Comparison of ENCODE assay signal across 19 cellular contexts in genomic region chr21:28485301-28486022, GRCh38.
A peak's percentile ranks its signal among the peaks of the same experiment; 100 is the strongest.
DNase-seq lines count a peak whose midpoint lies in the region; ATAC-seq, FAIRE-seq and TF ChIP-seq lines count a peak whose summit lies in the region.
"Had no signal": no experiment of that assay in that cellular context is flagged by ENCODE, and none has a peak within 500 bp of the region (broad histone marks: within the 10 kb centered on the region; RNA-seq: fewer than 3 reads in every experiment).

No MANE protein-coding gene starts in this region.

- POLR2A ChIA-PET in activated CD8-positive, alpha-beta T cell treated with anti-CD3 and anti-CD28 coated beads, Interleukin-2, amount 10 ng/mL, durations not matched to agents 7 days and 5 days (lab: Charles Lee): no interaction called here

- H3K27me3 Mint-ChIP-seq in astrocyte (ENCODE audit: low read depth, unreplicated experiment): no peaks in the 10 kb centered on the region
- no peaks in the 10 kb centered on the region for H3K27me3 Mint-ChIP-seq in activated CD8-positive, alpha-beta T cell treated with anti-CD3 and anti-CD28 coated beads, Interleukin-2, amount 10 ng/mL, durations not matched to agents 7 days and 5 days (ENCODE audit: low read depth)

- DNase-seq in HCEC 1CT (peak; percentile 89), astrocyte (ENCODE audit: low read depth) (peak; percentile 81), fibroblast of the aortic adventitia (ENCODE audit: low read depth) (peak; percentile 96), urothelium cell line (ENCODE audit: low spot score) (no peak)
- no peak for DNase-seq in effector CD8-positive, alpha-beta T cell (lab: John Stamatoyannopoulos, UW)
- DNase-seq in activated CD8-positive, alpha-beta T cell treated with anti-CD3 and anti-CD28 coated beads, Interleukin-2, amount 10 ng/mL, durations not matched to agents 7 days and 5 days: no peak
- DNase-seq: activated CD4-positive, alpha-beta memory T cell treated with anti-CD3 and anti-CD28 coated beads for 36 hours; DMS79 treated with DMSO at 0.1 percent for 48 hours; immature natural killer cell; lower lobe of right lung; naive thymus-derived CD8-positive, alpha-beta T cell; NCI-H187; NCI-H510A treated with DMSO at 0.1 percent for 48 hours; SHP77 had no signal

- H3K9ac ChIP-seq in astrocyte (ENCODE audit: low read length): no peak overlapping the region

- no peaks in the 10 kb centered on the region for H3K9me3 Mint-ChIP-seq in astrocyte (ENCODE audit: unreplicated experiment)
- no peaks in the 10 kb centered on the region for H3K9me3 Mint-ChIP-seq in activated CD8-positive, alpha-beta T cell treated with anti-CD3 and anti-CD28 coated beads, Interleukin-2, amount 10 ng/mL, durations not matched to agents 7 days and 5 days (ENCODE audit: insufficient read depth)
- H3K9me3 Mint-ChIP-seq: activated CD4-positive, alpha-beta memory T cell treated with anti-CD3 and anti-CD28 coated beads for 36 hours; activated T-helper 1 cell treated with anti-CD3 and anti-CD28 coated beads, Interleukin-12 subunit alpha, Interleukin-12 subunit beta, Interleukin-2, Interleukin-4 antibody, amounts not matched to agents 30 ng/mL and 10 ng/mL and 1 ng/mL, durations not matched to agents 14 hours and 24 hours and 36 hours; naive thymus-derived CD8-positive, alpha-beta T cell had no signal

- no peak overlapping the region for H2AFZ ChIP-seq in astrocyte (ENCODE audit: low read depth, low read length)

- peak overlapping the region; percentile 22 for H3K27ac Mint-ChIP-seq in astrocyte (ENCODE audit: unreplicated experiment)
- H3K27ac Mint-ChIP-seq in activated CD8-positive, alpha-beta T cell treated with anti-CD3 and anti-CD28 coated beads, Interleukin-2, amount 10 ng/mL, durations not matched to agents 7 days and 5 days: no peak overlapping the region
- H3K27ac Mint-ChIP-seq: activated CD4-positive, alpha-beta memory T cell treated with anti-CD3 and anti-CD28 coated beads for 36 hours; activated T-helper 1 cell treated with anti-CD3 and anti-CD28 coated beads, Interleukin-12 subunit alpha, Interleukin-12 subunit beta, Interleukin-2, Interleukin-4 antibody, amounts not matched to agents 30 ng/mL and 10 ng/mL and 1 ng/mL, durations not matched to agents 14 hours and 24 hours and 36 hours; immature natural killer cell; naive thymus-derived CD8-positive, alpha-beta T cell had no signal

- no peaks in the 10 kb centered on the region for H3K79me2 ChIP-seq in astrocyte (ENCODE audit: insufficient read depth, low read length)

- peak overlapping the region; percentile 33 for H3K4me2 ChIP-seq in astrocyte (ENCODE audit: low read length)
- H3K4me2 ChIP-seq: smooth muscle cell had no signal

- no peaks in the 10 kb centered on the region for H3K36me3 ChIP-seq in astrocyte (ENCODE audit: insufficient read depth, low read length)
- H3K36me3 ChIP-seq: lower lobe of right lung had no signal

- H3K4me1 ChIP-seq in astrocyte (ENCODE audit: insufficient read depth, low read length): peaks cover 2% of the 10 kb centered on the region
- H3K4me1 ChIP-seq: lower lobe of right lung had no signal

- FAIRE-seq in astrocyte (lab: Jason Lieb, UNC) (peak; percentile 86), urothelium cell line (lab: Jason Lieb, UNC) (peak; percentile 67)

- peaks cover 8% of the 10 kb centered on the region for H3K4me1 Mint-ChIP-seq in astrocyte (ENCODE audit: low read depth, unreplicated experiment)
- H3K4me1 Mint-ChIP-seq in activated CD8-positive, alpha-beta T cell treated with anti-CD3 and anti-CD28 coated beads, Interleukin-2, amount 10 ng/mL, durations not matched to agents 7 days and 5 days (ENCODE audit: low read depth): no peaks in the 10 kb centered on the region
- H3K4me1 Mint-ChIP-seq: CD14-positive monocyte; immature natural killer cell; naive thymus-derived CD8-positive, alpha-beta T cell had no signal

- no peaks in the 10 kb centered on the region for H3K27me3 ChIP-seq in astrocyte (ENCODE audit: insufficient read depth, low read length)

- no peaks in the 10 kb centered on the region for H3K9me3 ChIP-seq in astrocyte (ENCODE audit: insufficient read depth, low read depth, low read length)
- H3K9me3 ChIP-seq: lower lobe of right lung had no signal

- TF ChIP-seq CTCF in astrocyte (IDR thresholded peaks at IDR 0.05; ENCODE audit: insufficient read depth, low read depth, low read length) (no peak), fibroblast of the aortic adventitia (IDR thresholded peaks at IDR 0.05; ENCODE audit: insufficient read depth, low read length) (no peak)

- peak overlapping the region; percentile 25 for H3K27ac ChIP-seq in astrocyte (ENCODE audit: low read depth, low read length)
- H3K27ac ChIP-seq: lower lobe of right lung, VCaP had no signal

- H3K36me3 Mint-ChIP-seq in astrocyte (ENCODE audit: low read depth, unreplicated experiment): no peaks in the 10 kb centered on the region
- H3K36me3 Mint-ChIP-seq in activated CD8-positive, alpha-beta T cell treated with anti-CD3 and anti-CD28 coated beads, Interleukin-2, amount 10 ng/mL, durations not matched to agents 7 days and 5 days (ENCODE audit: low read depth): no peaks in the 10 kb centered on the region
- H3K36me3 Mint-ChIP-seq: activated CD4-positive, alpha-beta memory T cell treated with anti-CD3 and anti-CD28 coated beads for 36 hours; CD14-positive monocyte; naive thymus-derived CD8-positive, alpha-beta T cell had no signal

- CTCF ChIA-PET in activated CD8-positive, alpha-beta T cell treated with anti-CD3 and anti-CD28 coated beads, Interleukin-2, amount 10 ng/mL, durations not matched to agents 7 days and 5 days (lab: Charles Lee): no interaction called here

- no peak overlapping the region for H3K4me3 Mint-ChIP-seq in astrocyte (ENCODE audit: unreplicated experiment)
- H3K4me3 Mint-ChIP-seq in activated CD8-positive, alpha-beta T cell treated with anti-CD3 and anti-CD28 coated beads, Interleukin-2, amount 10 ng/mL, durations not matched to agents 7 days and 5 days: no peak overlapping the region
- H3K4me3 Mint-ChIP-seq: activated CD4-positive, alpha-beta memory T cell treated with anti-CD3 and anti-CD28 coated beads for 36 hours; activated T-helper 1 cell treated with anti-CD3 and anti-CD28 coated beads, Interleukin-12 subunit alpha, Interleukin-12 subunit beta, Interleukin-2, Interleukin-4 antibody, amounts not matched to agents 30 ng/mL and 10 ng/mL and 1 ng/mL, durations not matched to agents 14 hours and 24 hours and 36 hours; CD14-positive monocyte; immature natural killer cell; naive thymus-derived CD8-positive, alpha-beta T cell had no signal

- H3K4me3 ChIP-seq in astrocyte (ENCODE audit: insufficient read depth, low read depth, low read length) (no peak overlapping the region), fibroblast of the aortic adventitia (ENCODE audit: low read depth, low read length) (no peak overlapping the region)
- H3K4me3 ChIP-seq: lower lobe of right lung, smooth muscle cell had no signal

- no peak for ATAC-seq in GM21786 (IDR thresholded peaks at IDR 0.05; ENCODE audit: unreplicated experiment)
- ATAC-seq in activated CD8-positive, alpha-beta T cell treated with anti-CD3 and anti-CD28 coated beads, Interleukin-2, amount 10 ng/mL, durations not matched to agents 7 days and 5 days: no peak
- ATAC-seq: lower lobe of right lung; naive thymus-derived CD8-positive, alpha-beta T cell had no signal

- no peaks in the 10 kb centered on the region for H4K20me1 ChIP-seq in astrocyte (ENCODE audit: insufficient read depth, low read length)

Comparison
In these comparisons a context has a peak if more than half of its experiments do, and no peak if none do; other contexts are left out.
1. DNase-seq: peak in HCEC 1CT (single experiment), astrocyte (single experiment) and fibroblast of the aortic adventitia (single experiment); none in urothelium cell line (single experiment), effector CD8-positive, alpha-beta T cell (single experiment) and activated CD8-positive, alpha-beta T cell treated with anti-CD3 and anti-CD28 coated beads, Interleukin-2, amount 10 ng/mL, durations not matched to agents 7 days and 5 days (single experiment).